10 cellular contexts compared by ENCODE assay signal in genomic region chr5:9339206-9339818, GRCh38.
DNase-seq lines count a peak whose midpoint lies in the region; ATAC-seq and TF ChIP-seq lines count a peak whose summit lies in the region.
"Had no signal": no experiment of that assay in that cellular context is flagged by ENCODE, and none has a peak within 500 bp of the region (broad histone marks: within the 10 kb centered on the region; RNA-seq: fewer than 3 reads in every experiment).

No MANE protein-coding gene starts in this region.

- H3K4me3 ChIP-seq in Loucy (ENCODE audit: low read length, poor library complexity, severe bottlenecking) (no peak overlapping the region), epithelial cell of esophagus (ENCODE audit: low read length) (no peak overlapping the region), lower lobe of right lung (no peak overlapping the region)
- H3K4me3 ChIP-seq: SJSA1, tibial artery had no signal

- no peaks in the 10 kb centered on the region for H4K20me1 ChIP-seq in Loucy (ENCODE audit: insufficient read depth, low read length, poor library complexity, severe bottlenecking)

- H3K27ac ChIP-seq in lower lobe of right lung, result no peak overlapping the region
- H3K27ac ChIP-seq: tibial artery had no signal

- no peaks in the 10 kb centered on the region for H3K79me2 ChIP-seq in Loucy (ENCODE audit: insufficient read depth, low read length)

- TF ChIP-seq CTCF in AG09319 (IDR thresholded peaks at IDR 0.05; ENCODE audit: low read depth, low read length), result peak; percentile 25
- peak; percentile 61 for TF ChIP-seq CTCF in GM12874 (IDR thresholded peaks at IDR 0.05; ENCODE audit: insufficient read depth, low read depth, low read length)
- TF ChIP-seq CTCF in Loucy (conservative IDR thresholded peaks at IDR 0.05; ENCODE audit: low read length), result peak; percentile 56
- TF ChIP-seq CTCF in epithelial cell of esophagus (IDR thresholded peaks at IDR 0.05; ENCODE audit: insufficient read depth, low read depth, low read length, missing control alignments), result peak; percentile 52
- TF ChIP-seq CTCF in lower lobe of right lung (IDR thresholded peaks at IDR 0.05), result no peak

- no peaks in the 10 kb centered on the region for H3K27me3 ChIP-seq in Loucy (ENCODE audit: insufficient read depth, low read length, poor library complexity, severe bottlenecking)
- no peaks in the 10 kb centered on the region for H3K27me3 ChIP-seq in lower lobe of right lung (ENCODE audit: low read depth)
- H3K27me3 ChIP-seq: SJSA1, tibial artery had no signal

- H3K4me1 ChIP-seq in Loucy (ENCODE audit: insufficient read depth, low read length, poor library complexity, severe bottlenecking) (no peaks in the 10 kb centered on the region), lower lobe of right lung (no peaks in the 10 kb centered on the region)
- H3K4me1 ChIP-seq: tibial artery had no signal

- no peak overlapping the region for H2AFZ ChIP-seq in Loucy (ENCODE audit: low read length)

- intact Hi-C loops in lower lobe of right lung (cut with DNase I), result no loop called here

- DNase-seq in AG09319 (ENCODE audit: extremely low read depth, low read depth) (no peak), epithelial cell of esophagus (ENCODE audit: low read depth) (no peak), anterior cingulate cortex (lab: John Stamatoyannopoulos, UW) (no peak), lower lobe of right lung (no peak), germinal center (ENCODE audit: low spot score) (no peak), 8988T (no peak)
- DNase-seq: tibial artery had no signal

- no peaks in the 10 kb centered on the region for H3F3A ChIP-seq in Loucy (ENCODE audit: low read depth)

- no peak overlapping the region for H3K4me2 ChIP-seq in Loucy (ENCODE audit: low read depth, low read length, poor library complexity, severe bottlenecking)

- H3K9me2 ChIP-seq in Loucy (replicated peaks; ENCODE audit: low read depth, low read length), result no peaks in the 10 kb centered on the region

- ATAC-seq in lower lobe of right lung, result no peak

- no peaks in the 10 kb centered on the region; the same call in 1 of the 2 replicates for H3K9me3 ChIP-seq in Loucy (ENCODE audit: insufficient read depth, low read depth, low read length)
- H3K9me3 ChIP-seq in lower lobe of right lung, result no peaks in the 10 kb centered on the region
- H3K9me3 ChIP-seq: SJSA1, tibial artery had no signal

- no peak overlapping the region for H3K9ac ChIP-seq in Loucy (ENCODE audit: low read depth, low read length, poor library complexity, severe bottlenecking)

- H3K36me3 ChIP-seq in Loucy (ENCODE audit: insufficient read depth, low read length) (no peaks in the 10 kb centered on the region), lower lobe of right lung (no peaks in the 10 kb centered on the region)
- H3K36me3 ChIP-seq: SJSA1, tibial artery had no signal
